1 cellular context compared by ENCODE assay signal in genomic region chrX:110003167-110004156, GRCh38.
A peak's percentile ranks its signal among the peaks of the same experiment; 100 is the strongest.
TF ChIP-seq lines count a peak whose summit lies in the region.

No MANE protein-coding gene starts in this region.

TF ChIP-seq in K562, 482 proteins besides CTCF, POLR2A, EP300 and RAD21 (continued from another document and continues in another):
- TF ChIP-seq, protein P1, sequence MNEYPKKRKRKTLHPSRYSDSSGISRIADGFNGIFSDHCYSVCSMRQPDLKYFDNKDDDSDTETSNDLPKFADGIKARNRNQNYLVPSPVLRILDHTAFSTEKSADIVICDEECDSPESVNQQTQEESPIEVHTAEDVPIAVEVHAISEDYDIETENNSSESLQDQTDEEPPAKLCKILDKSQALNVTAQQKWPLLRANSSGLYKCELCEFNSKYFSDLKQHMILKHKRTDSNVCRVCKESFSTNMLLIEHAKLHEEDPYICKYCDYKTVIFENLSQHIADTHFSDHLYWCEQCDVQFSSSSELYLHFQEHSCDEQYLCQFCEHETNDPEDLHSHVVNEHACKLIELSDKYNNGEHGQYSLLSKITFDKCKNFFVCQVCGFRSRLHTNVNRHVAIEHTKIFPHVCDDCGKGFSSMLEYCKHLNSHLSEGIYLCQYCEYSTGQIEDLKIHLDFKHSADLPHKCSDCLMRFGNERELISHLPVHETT (CRISPR knock-in tag; conservative IDR thresholded peaks at IDR 0.05 in 1 of 2, IDR thresholded peaks at IDR 0.05 in 1 of 2): no peak
- TF ChIP-seq, protein P2, sequence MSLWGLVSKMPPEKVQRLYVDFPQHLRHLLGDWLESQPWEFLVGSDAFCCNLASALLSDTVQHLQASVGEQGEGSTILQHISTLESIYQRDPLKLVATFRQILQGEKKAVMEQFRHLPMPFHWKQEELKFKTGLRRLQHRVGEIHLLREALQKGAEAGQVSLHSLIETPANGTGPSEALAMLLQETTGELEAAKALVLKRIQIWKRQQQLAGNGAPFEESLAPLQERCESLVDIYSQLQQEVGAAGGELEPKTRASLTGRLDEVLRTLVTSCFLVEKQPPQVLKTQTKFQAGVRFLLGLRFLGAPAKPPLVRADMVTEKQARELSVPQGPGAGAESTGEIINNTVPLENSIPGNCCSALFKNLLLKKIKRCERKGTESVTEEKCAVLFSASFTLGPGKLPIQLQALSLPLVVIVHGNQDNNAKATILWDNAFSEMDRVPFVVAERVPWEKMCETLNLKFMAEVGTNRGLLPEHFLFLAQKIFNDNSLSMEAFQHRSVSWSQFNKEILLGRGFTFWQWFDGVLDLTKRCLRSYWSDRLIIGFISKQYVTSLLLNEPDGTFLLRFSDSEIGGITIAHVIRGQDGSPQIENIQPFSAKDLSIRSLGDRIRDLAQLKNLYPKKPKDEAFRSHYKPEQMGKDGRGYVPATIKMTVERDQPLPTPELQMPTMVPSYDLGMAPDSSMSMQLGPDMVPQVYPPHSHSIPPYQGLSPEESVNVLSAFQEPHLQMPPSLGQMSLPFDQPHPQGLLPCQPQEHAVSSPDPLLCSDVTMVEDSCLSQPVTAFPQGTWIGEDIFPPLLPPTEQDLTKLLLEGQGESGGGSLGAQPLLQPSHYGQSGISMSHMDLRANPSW (CRISPR knock-in tag; IDR thresholded peaks at IDR 0.05): no peak
- TF ChIP-seq CBFB (CRISPR knock-in tag; IDR thresholded peaks at IDR 0.05) (no peak), RBBP5 (IDR thresholded peaks at IDR 0.05; ENCODE audit: borderline replicate concordance, insufficient read depth, low read length, poor library complexity, severe bottlenecking) (no peak), ZNF318 (IDR thresholded peaks at IDR 0.05; ENCODE audit: borderline replicate concordance in 1 of 2, low read depth in 1 of 2) (no peak), MAFK (IDR thresholded peaks at IDR 0.05; ENCODE audit: low read length) (no peak), ETV6 (IDR thresholded peaks at IDR 0.05; ENCODE audit: borderline replicate concordance in 1 of 2, low read depth in 2 of 2, low read length in 1 of 2) (no peak), ETV6 (CRISPR knock-in tag; IDR thresholded peaks at IDR 0.05; ENCODE audit: borderline replicate concordance) (no peak), MCM5 (IDR thresholded peaks at IDR 0.05; ENCODE audit: low read depth) (no peak), SIN3A (IDR thresholded peaks at IDR 0.05; ENCODE audit: borderline replicate concordance in 2 of 2, control insufficient read depth in 1 of 2, low read depth in 2 of 2, low read length in 2 of 2) (no peak), ZBTB17 (CRISPR knock-in tag; IDR thresholded peaks at IDR 0.05) (no peak), SUPT5H (IDR thresholded peaks at IDR 0.05) (peak; percentile 9; the same call in 1 of the 2 replicates), ILF3 (IDR thresholded peaks at IDR 0.05; ENCODE audit: borderline replicate concordance) (no peak), FIP1L1 (IDR thresholded peaks at IDR 0.05; ENCODE audit: low read depth, low read length, poor library complexity, severe bottlenecking) (no peak), ZFPM2 (CRISPR knock-in tag; IDR thresholded peaks at IDR 0.05) (no peak), ZBTB7A (IDR thresholded peaks at IDR 0.05; ENCODE audit: borderline replicate concordance, control insufficient read depth, low read depth, low read length) (peak; percentile 37; the same call in 1 of the 2 replicates), RFX1 (IDR thresholded peaks at IDR 0.05) (no peak), NFXL1 (CRISPR knock-in tag; IDR thresholded peaks at IDR 0.05) (no peak), HMGN3 (IDR thresholded peaks at IDR 0.05; ENCODE audit: borderline replicate concordance, extremely low read depth, insufficient read length, low read depth, low read length) (no peak), ZNF644 (tag; IDR thresholded peaks at IDR 0.05; ENCODE audit: low read depth) (no peak), ELF1 (tag; IDR thresholded peaks at IDR 0.05) (no peak), BHLHE40 (IDR thresholded peaks at IDR 0.05; ENCODE audit: low read length) (no peak), ZKSCAN3 (CRISPR knock-in tag; IDR thresholded peaks at IDR 0.05) (no peak), NCOA4 (IDR thresholded peaks at IDR 0.05; ENCODE audit: partially characterized antibody) (no peak), CREB3L1 (IDR thresholded peaks at IDR 0.05; ENCODE audit: borderline replicate concordance, low read depth) (no peak), ZNF282 (CRISPR knock-in tag; IDR thresholded peaks at IDR 0.05) (no peak), HIVEP1 (CRISPR knock-in tag; IDR thresholded peaks at IDR 0.05) (no peak), POLR2B (IDR thresholded peaks at IDR 0.05; ENCODE audit: low read depth, partially characterized antibody) (peak; percentile 26), MEIS2 (IDR thresholded peaks at IDR 0.05; ENCODE audit: partially characterized antibody) (no peak), ZNF707 (CRISPR knock-in tag; conservative IDR thresholded peaks at IDR 0.05) (no peak), ADNP (tag; IDR thresholded peaks at IDR 0.05) (no peak), CHD1 (IDR thresholded peaks at IDR 0.05; ENCODE audit: low read length) (no peak), LARP7 (IDR thresholded peaks at IDR 0.05) (no peak)
- TF ChIP-seq, protein P3, sequence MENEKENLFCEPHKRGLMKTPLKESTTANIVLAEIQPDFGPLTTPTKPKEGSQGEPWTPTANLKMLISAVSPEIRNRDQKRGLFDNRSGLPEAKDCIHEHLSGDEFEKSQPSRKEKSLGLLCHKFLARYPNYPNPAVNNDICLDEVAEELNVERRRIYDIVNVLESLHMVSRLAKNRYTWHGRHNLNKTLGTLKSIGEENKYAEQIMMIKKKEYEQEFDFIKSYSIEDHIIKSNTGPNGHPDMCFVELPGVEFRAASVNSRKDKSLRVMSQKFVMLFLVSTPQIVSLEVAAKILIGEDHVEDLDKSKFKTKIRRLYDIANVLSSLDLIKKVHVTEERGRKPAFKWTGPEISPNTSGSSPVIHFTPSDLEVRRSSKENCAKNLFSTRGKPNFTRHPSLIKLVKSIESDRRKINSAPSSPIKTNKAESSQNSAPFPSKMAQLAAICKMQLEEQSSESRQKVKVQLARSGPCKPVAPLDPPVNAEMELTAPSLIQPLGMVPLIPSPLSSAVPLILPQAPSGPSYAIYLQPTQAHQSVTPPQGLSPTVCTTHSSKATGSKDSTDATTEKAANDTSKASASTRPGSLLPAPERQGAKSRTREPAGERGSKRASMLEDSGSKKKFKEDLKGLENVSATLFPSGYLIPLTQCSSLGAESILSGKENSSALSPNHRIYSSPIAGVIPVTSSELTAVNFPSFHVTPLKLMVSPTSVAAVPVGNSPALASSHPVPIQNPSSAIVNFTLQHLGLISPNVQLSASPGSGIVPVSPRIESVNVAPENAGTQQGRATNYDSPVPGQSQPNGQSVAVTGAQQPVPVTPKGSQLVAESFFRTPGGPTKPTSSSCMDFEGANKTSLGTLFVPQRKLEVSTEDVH (IDR thresholded peaks at IDR 0.05; ENCODE audit: low read depth, partially characterized antibody): no peak
- TF ChIP-seq, protein P4, sequence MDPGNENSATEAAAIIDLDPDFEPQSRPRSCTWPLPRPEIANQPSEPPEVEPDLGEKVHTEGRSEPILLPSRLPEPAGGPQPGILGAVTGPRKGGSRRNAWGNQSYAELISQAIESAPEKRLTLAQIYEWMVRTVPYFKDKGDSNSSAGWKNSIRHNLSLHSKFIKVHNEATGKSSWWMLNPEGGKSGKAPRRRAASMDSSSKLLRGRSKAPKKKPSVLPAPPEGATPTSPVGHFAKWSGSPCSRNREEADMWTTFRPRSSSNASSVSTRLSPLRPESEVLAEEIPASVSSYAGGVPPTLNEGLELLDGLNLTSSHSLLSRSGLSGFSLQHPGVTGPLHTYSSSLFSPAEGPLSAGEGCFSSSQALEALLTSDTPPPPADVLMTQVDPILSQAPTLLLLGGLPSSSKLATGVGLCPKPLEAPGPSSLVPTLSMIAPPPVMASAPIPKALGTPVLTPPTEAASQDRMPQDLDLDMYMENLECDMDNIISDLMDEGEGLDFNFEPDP (CRISPR knock-in tag; IDR thresholded peaks at IDR 0.05): no peak
- TF ChIP-seq, protein P5, sequence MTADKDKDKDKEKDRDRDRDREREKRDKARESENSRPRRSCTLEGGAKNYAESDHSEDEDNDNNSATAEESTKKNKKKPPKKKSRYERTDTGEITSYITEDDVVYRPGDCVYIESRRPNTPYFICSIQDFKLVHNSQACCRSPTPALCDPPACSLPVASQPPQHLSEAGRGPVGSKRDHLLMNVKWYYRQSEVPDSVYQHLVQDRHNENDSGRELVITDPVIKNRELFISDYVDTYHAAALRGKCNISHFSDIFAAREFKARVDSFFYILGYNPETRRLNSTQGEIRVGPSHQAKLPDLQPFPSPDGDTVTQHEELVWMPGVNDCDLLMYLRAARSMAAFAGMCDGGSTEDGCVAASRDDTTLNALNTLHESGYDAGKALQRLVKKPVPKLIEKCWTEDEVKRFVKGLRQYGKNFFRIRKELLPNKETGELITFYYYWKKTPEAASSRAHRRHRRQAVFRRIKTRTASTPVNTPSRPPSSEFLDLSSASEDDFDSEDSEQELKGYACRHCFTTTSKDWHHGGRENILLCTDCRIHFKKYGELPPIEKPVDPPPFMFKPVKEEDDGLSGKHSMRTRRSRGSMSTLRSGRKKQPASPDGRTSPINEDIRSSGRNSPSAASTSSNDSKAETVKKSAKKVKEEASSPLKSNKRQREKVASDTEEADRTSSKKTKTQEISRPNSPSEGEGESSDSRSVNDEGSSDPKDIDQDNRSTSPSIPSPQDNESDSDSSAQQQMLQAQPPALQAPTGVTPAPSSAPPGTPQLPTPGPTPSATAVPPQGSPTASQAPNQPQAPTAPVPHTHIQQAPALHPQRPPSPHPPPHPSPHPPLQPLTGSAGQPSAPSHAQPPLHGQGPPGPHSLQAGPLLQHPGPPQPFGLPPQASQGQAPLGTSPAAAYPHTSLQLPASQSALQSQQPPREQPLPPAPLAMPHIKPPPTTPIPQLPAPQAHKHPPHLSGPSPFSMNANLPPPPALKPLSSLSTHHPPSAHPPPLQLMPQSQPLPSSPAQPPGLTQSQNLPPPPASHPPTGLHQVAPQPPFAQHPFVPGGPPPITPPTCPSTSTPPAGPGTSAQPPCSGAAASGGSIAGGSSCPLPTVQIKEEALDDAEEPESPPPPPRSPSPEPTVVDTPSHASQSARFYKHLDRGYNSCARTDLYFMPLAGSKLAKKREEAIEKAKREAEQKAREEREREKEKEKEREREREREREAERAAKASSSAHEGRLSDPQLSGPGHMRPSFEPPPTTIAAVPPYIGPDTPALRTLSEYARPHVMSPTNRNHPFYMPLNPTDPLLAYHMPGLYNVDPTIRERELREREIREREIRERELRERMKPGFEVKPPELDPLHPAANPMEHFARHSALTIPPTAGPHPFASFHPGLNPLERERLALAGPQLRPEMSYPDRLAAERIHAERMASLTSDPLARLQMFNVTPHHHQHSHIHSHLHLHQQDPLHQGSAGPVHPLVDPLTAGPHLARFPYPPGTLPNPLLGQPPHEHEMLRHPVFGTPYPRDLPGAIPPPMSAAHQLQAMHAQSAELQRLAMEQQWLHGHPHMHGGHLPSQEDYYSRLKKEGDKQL (CRISPR knock-in tag; IDR thresholded peaks at IDR 0.05; ENCODE audit: borderline replicate concordance): 0 out of 2 replicates have a peak, but pooled peaks have one; percentile 51
